Comparison of ENCODE assay signal across 21 cellular contexts in genomic region chr1:209741198-209741597, GRCh38. TPM values are rescaled to one million over a fixed set of nuclear protein-coding genes. Genes with fewer than 3 reads are reported as not detected.
"Had no signal": no experiment of that assay in that cellular context is flagged by ENCODE, and none has a peak within 500 bp of the region (broad histone marks: within the 10 kb centered on the region; RNA-seq: fewer than 3 reads in every experiment).

No MANE protein-coding gene starts in this region.

- H3K4me1 ChIP-seq: lower lobe of right lung, psoas muscle, upper lobe of left lung had no signal

- DNase-seq: activated CD4-positive, alpha-beta T cell treated with anti-CD3 and anti-CD28 coated beads for 4 hours; activated CD8-positive, alpha-beta T cell treated with anti-CD3 and anti-CD28 coated beads, Interleukin-2, amount 10 ng/mL, durations not matched to agents 7 days and 5 days; activated gamma-delta T cell; activated T-cell treated with anti-CD3 and anti-CD28 coated beads, Interleukin-2, amount 50 U/mL, for 48 hours; body of pancreas; central memory CD4-positive, alpha-beta T cell; head of caudate nucleus; lower lobe of right lung; naive thymus-derived CD8-positive, alpha-beta T cell; ovary; psoas muscle; sigmoid colon; spleen; stimulated activated CD4-positive, alpha-beta T cell treated with anti-CD3 and anti-CD28 coated beads, Interleukin-4, amount 100 ng/mL, for 4 hours; SW 1271; upper lobe of left lung had no signal

- H3K9me3 ChIP-seq: body of pancreas, lower lobe of right lung, ovary, psoas muscle, sigmoid colon, spleen, thoracic aorta, upper lobe of left lung had no signal

- H3K36me3 ChIP-seq: lower lobe of right lung, ovary, sigmoid colon, spleen, thoracic aorta, upper lobe of left lung had no signal

- H3K4me3 ChIP-seq: body of pancreas, lower lobe of right lung, ovary, psoas muscle, sigmoid colon, spleen, thoracic aorta, upper lobe of left lung had no signal

- H3K27me3 ChIP-seq: body of pancreas, ovary, sigmoid colon, spleen, upper lobe of left lung had no signal

- ATAC-seq: activated CD8-positive, alpha-beta T cell treated with anti-CD3 and anti-CD28 coated beads, Interleukin-2, amount 10 ng/mL, durations not matched to agents 7 days and 5 days; body of pancreas; lower lobe of right lung; naive thymus-derived CD8-positive, alpha-beta T cell; psoas muscle; stimulated activated memory B cell treated with anti-CD40 and anti-IgM and Interleukin-4, amounts not matched to agents 10 μg/mL and 1 μg/mL and 100 μg/mL, for 72 hours had no signal

- H3K27ac ChIP-seq: psoas muscle, thoracic aorta had no signal

RNA-seq across cellular contexts. Expression of gene TRAF3IP3, which starts 14.7 kb away (rescaled TPM):
- total RNA-seq: epithelial cell of proximal tubule, kidney epithelial cell had no signal

RNA-seq across cellular contexts. Expression of gene HSD11B1, which starts 36.6 kb away (rescaled TPM):
- total RNA-seq: activated CD8-positive, alpha-beta T cell treated with anti-CD3 and anti-CD28 coated beads, Interleukin-2, amount 10 ng/mL, durations not matched to agents 7 days and 5 days; frontal cortex; naive thymus-derived CD8-positive, alpha-beta T cell had no signal
